ENCODE assay signal across 8 cellular contexts in the genomic region with DNA sequence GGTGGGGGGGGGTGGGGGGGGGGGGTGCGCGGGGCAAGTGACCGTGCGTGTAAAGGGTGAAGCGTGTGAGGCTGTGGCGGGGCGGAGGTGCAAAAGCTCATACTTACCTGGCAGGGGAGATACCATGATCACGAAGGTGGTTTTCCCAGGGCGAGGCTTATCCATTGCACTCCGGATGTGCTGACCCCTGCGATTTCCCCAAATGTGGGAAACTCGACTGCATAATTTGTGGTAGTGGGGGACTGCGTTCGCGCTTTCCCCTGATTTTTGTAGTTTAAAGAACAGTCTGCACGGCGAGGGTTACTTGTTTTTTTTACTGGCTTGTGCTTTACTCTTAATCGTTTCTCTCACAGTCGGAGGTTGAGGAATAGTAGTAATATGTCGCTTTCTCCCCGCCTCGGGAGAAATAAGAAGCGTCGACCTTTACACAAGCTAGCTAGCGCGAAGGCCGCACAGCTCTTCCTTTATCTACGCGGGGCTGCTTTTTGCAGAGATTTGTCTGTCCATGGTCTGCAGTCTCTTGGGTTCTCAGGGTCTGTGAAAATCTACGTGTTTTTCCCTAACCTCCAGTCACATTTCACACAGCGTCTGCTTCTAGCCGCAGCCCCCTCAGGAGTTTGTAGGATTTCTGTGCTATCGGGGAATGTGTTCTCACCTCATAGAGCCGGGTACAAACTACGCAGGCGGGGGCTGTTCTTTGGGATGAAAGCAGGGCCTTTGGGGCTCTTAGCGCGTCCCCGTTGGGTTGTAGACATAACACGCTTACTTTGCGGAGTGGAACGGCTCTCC.
DNase-seq lines count a peak whose midpoint lies in the region; ATAC-seq and TF ChIP-seq lines count a peak whose summit lies in the region.
"Not testable (repeated sequence)": the region's sequence is repeated elsewhere in the genome, so short reads cannot be mapped to it uniquely, and the experiment has no call there.

No MANE protein-coding gene starts in this region.

- H3K4me1 ChIP-seq in Peyer's patch = not testable (repeated sequence)

- peak in 1 of 6 experiments; percentile 0 for TF ChIP-seq CTCF in Peyer's patch (IDR thresholded peaks at IDR 0.05)

- POLR2A ChIA-PET in naive thymus-derived CD8-positive, alpha-beta T cell (lab: Charles Lee) = interaction anchor here (0.5 to 2.5 kb wide), 5 partner anchors 10 to 673 kb away, joined by 3 to 15 read pairs (median 7); no protein-coding TSS in a partner anchor

- DNase-seq in DMS79 treated with DMSO at 0.1 percent for 48 hours (lab: John Stamatoyannopoulos, UW) = peak; percentile 95
- DNase-seq in Peyer's patch = peak; percentile 61 to 89 (median 78)
- DNase-seq in activated T-cell treated with anti-CD3 and anti-CD28 coated beads, Interleukin-2, amount 50 U/mL, for 72 hours = peak; percentile 87 to 90
- DNase-seq in fibroblast of gingiva (ENCODE audit: low read depth) = peak; percentile 99
- peak; percentile 31 to 91 (median 84) for DNase-seq in naive thymus-derived CD8-positive, alpha-beta T cell
- DNase-seq in stimulated activated naive B cell treated with anti-CD40 and anti-IgM and Interleukin-4, amounts not matched to agents 10 μg/mL and 1 μg/mL and 100 μg/mL, for 72 hours = peak; percentile 94

- not testable (repeated sequence) for H3K36me3 Mint-ChIP-seq in activated T-cell treated with anti-CD3 and anti-CD28 coated beads, Interleukin-2, amount 50 U/mL, for 72 hours (ENCODE audit: insufficient read depth in 2 of 2); naive thymus-derived CD8-positive, alpha-beta T cell; stimulated activated naive B cell treated with anti-CD40 and anti-IgM and Interleukin-4, amounts not matched to agents 10 μg/mL and 1 μg/mL and 100 μg/mL, for 72 hours

- peak overlapping the region; percentile 57 for H3K27ac ChIP-seq in KOPT-K1 (ENCODE audit: low read depth, low read length, poor library complexity, severe bottlenecking)
- peak overlapping the region; percentile 86 to 96 (median 93) for H3K27ac ChIP-seq in Peyer's patch

- TF ChIP-seq POLR2A in Peyer's patch (IDR thresholded peaks at IDR 0.05) = peak; percentile 97 to 100

- not testable (repeated sequence) for H3K27me3 ChIP-seq in Peyer's patch

- peak overlapping the region; percentile 99 for H3K27ac Mint-ChIP-seq in activated T-cell treated with anti-CD3 and anti-CD28 coated beads, Interleukin-2, amount 50 U/mL, for 72 hours
- H3K27ac Mint-ChIP-seq in naive thymus-derived CD8-positive, alpha-beta T cell = peak overlapping the region; percentile 95 to 100 (median 98)
- H3K27ac Mint-ChIP-seq in stimulated activated naive B cell treated with anti-CD40 and anti-IgM and Interleukin-4, amounts not matched to agents 10 μg/mL and 1 μg/mL and 100 μg/mL, for 72 hours = peak overlapping the region; percentile 100

- ATAC-seq in GM21825 (IDR thresholded peaks at IDR 0.05; ENCODE audit: unreplicated experiment) = peak; percentile 94
- ATAC-seq in activated T-cell treated with anti-CD3 and anti-CD28 coated beads, Interleukin-2, amount 50 U/mL, for 72 hours (replicated peaks in 1 of 2) = peak; percentile 92
- peak; percentile 87 to 90 for ATAC-seq in naive thymus-derived CD8-positive, alpha-beta T cell
- peak; percentile 92 to 94 for ATAC-seq in stimulated activated naive B cell treated with anti-CD40 and anti-IgM and Interleukin-4, amounts not matched to agents 10 μg/mL and 1 μg/mL and 100 μg/mL, for 72 hours (replicated peaks)

- not testable (repeated sequence) for H3K9me3 Mint-ChIP-seq in activated T-cell treated with anti-CD3 and anti-CD28 coated beads, Interleukin-2, amount 50 U/mL, for 72 hours; naive thymus-derived CD8-positive, alpha-beta T cell; stimulated activated naive B cell treated with anti-CD40 and anti-IgM and Interleukin-4, amounts not matched to agents 10 μg/mL and 1 μg/mL and 100 μg/mL, for 72 hours

- not testable (repeated sequence) for H3K36me3 ChIP-seq in KOPT-K1 (ENCODE audit: insufficient read depth, low read length); Peyer's patch

- H3K4me1 Mint-ChIP-seq in activated T-cell treated with anti-CD3 and anti-CD28 coated beads, Interleukin-2, amount 50 U/mL, for 72 hours (ENCODE audit: low read depth) = peaks cover 11% of the 10 kb centered on the region
- peaks cover 10 to 24% (median 19%) of the 10 kb centered on the region in 4 donors for H3K4me1 Mint-ChIP-seq in naive thymus-derived CD8-positive, alpha-beta T cell
- H3K4me1 Mint-ChIP-seq in stimulated activated naive B cell treated with anti-CD40 and anti-IgM and Interleukin-4, amounts not matched to agents 10 μg/mL and 1 μg/mL and 100 μg/mL, for 72 hours = peaks cover 15 to 37% of the 10 kb centered on the region in 2 donors

- H3K27me3 Mint-ChIP-seq in activated T-cell treated with anti-CD3 and anti-CD28 coated beads, Interleukin-2, amount 50 U/mL, for 72 hours (ENCODE audit: low read depth); naive thymus-derived CD8-positive, alpha-beta T cell; stimulated activated naive B cell treated with anti-CD40 and anti-IgM and Interleukin-4, amounts not matched to agents 10 μg/mL and 1 μg/mL and 100 μg/mL, for 72 hours: not testable (repeated sequence)

- peak overlapping the region; percentile 27 to 52 (median 40) for H3K4me3 ChIP-seq in Peyer's patch

- H3K4me3 Mint-ChIP-seq in activated T-cell treated with anti-CD3 and anti-CD28 coated beads, Interleukin-2, amount 50 U/mL, for 72 hours = peak overlapping the region; percentile 79 to 81
- H3K4me3 Mint-ChIP-seq in naive thymus-derived CD8-positive, alpha-beta T cell = peak overlapping the region; percentile 84 to 96 (median 90)
- H3K4me3 Mint-ChIP-seq in stimulated activated naive B cell treated with anti-CD40 and anti-IgM and Interleukin-4, amounts not matched to agents 10 μg/mL and 1 μg/mL and 100 μg/mL, for 72 hours = peak overlapping the region; percentile 88 to 94

- not testable (repeated sequence) for H3K9me3 ChIP-seq in KOPT-K1 (ENCODE audit: insufficient read depth, low read length, poor library complexity, severe bottlenecking); Peyer's patch

Comparison
In these comparisons a context has a peak if more than half of its experiments do, and no peak if none do; other contexts are left out.
1. Peak in every context shown above with its lines: DNase-seq, ATAC-seq, H3K4me3 ChIP-seq and H3K27ac ChIP-seq.